11 cellular contexts compared by ENCODE assay signal in the genomic region with DNA sequence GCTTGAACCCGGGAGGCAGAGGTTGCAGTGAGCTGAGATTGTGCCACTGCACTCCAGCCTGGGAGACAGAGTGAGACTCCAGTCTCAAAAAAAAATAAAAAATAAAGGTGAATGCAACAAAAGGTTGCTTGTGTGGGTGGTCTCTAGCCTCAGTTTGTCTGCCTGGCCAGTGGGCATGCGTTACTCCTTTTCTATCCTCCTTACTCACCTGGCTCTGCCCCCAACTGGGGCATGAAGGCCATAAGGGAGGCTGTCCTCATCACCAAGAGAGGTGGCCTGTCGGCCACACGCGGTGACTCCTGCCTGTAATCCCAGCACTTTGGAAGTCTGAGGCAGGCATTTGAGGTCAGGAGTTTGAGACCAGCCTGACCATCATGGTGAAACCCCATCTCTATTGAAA. TPM values are rescaled to one million over a fixed set of nuclear protein-coding genes. Genes with fewer than 3 reads are reported as not detected.
DNase-seq lines count a peak whose midpoint lies in the region; ATAC-seq and TF ChIP-seq lines count a peak whose summit lies in the region.
"Had no signal": no experiment of that assay in that cellular context is flagged by ENCODE, and none has a peak within 500 bp of the region (broad histone marks: within the 10 kb centered on the region; RNA-seq: fewer than 3 reads in every experiment).

No MANE protein-coding gene starts in this region.

- H3K36me3 Mint-ChIP-seq in CD4-positive, alpha-beta T cell (ENCODE audit: low read depth), result peaks cover 23% of the 10 kb centered on the region
- peaks cover 23% of the 10 kb centered on the region for H3K36me3 Mint-ChIP-seq in T-helper 2 cell treated with Interferon-gamma antibody and Interleukin-4, amounts not matched to agents 5 μg/mL and 100 μg/mL, for 36 hours (ENCODE audit: low read depth)

- no peak for TF ChIP-seq CTCF in CD4-positive, alpha-beta T cell (IDR thresholded peaks at IDR 0.05)
- TF ChIP-seq CTCF in fibroblast of lung (conservative IDR thresholded peaks at IDR 0.05 in 1 of 2, IDR thresholded peaks at IDR 0.05 in 1 of 2; ENCODE audit: low read depth in 1 of 2, low read length in 2 of 2), result no peak
- no peak for TF ChIP-seq CTCF in sigmoid colon (IDR thresholded peaks at IDR 0.05)

- H3K27me3 Mint-ChIP-seq in CD4-positive, alpha-beta T cell, result peaks cover 9% of the 10 kb centered on the region
- H3K27me3 Mint-ChIP-seq in T-helper 2 cell treated with Interferon-gamma antibody and Interleukin-4, amounts not matched to agents 5 μg/mL and 100 μg/mL, for 36 hours (ENCODE audit: low read depth), result peaks cover 4% of the 10 kb centered on the region

- H3K4me1 Mint-ChIP-seq in CD4-positive, alpha-beta T cell (ENCODE audit: low read depth), result peaks cover 54% of the 10 kb centered on the region
- H3K4me1 Mint-ChIP-seq in T-helper 2 cell treated with Interferon-gamma antibody and Interleukin-4, amounts not matched to agents 5 μg/mL and 100 μg/mL, for 36 hours (ENCODE audit: low read depth), result peaks cover 41% of the 10 kb centered on the region

- CTCF ChIA-PET in CD4-positive, alpha-beta T cell (lab: Charles Lee), result no interaction called here

- no peak overlapping the region for H2AFZ ChIP-seq in fibroblast of lung (ENCODE audit: low read length)

- TF ChIP-seq POLR2A in sigmoid colon (IDR thresholded peaks at IDR 0.05), result no peak

- POLR2A ChIA-PET in CD4-positive, alpha-beta T cell (lab: Charles Lee), result interaction anchor here (5.7 to 18.2 kb wide), 2 partner anchors 8 to 33 kb away, joined by 327 to 761 read pairs; a partner anchor contains a TSS

- intact Hi-C loops in CD4-positive, alpha-beta T cell (cut with DNase I, micrococcal nuclease), result no loop called here
- intact Hi-C loops in sigmoid colon (cut with DNase I), result loop anchor here (5.0 kb wide), 1 partner anchor 134 kb away; a partner anchor contains a TSS

- peaks cover 27% of the 10 kb centered on the region for H3K79me2 ChIP-seq in fibroblast of lung (ENCODE audit: control insufficient read depth, insufficient read depth, low read length)

- ATAC-seq in CD4-positive, alpha-beta T cell (ENCODE audit: poor library complexity), result no peak

- H4K20me1 ChIP-seq in fibroblast of lung (ENCODE audit: control insufficient read depth, extremely low read depth, insufficient read depth, low read length), result no peaks in the 10 kb centered on the region

- no peak overlapping the region for H3K9ac ChIP-seq in fibroblast of lung (ENCODE audit: insufficient read depth, low read length)

- H3K4me1 ChIP-seq in fibroblast of lung (ENCODE audit: control insufficient read depth, extremely low read depth, insufficient read depth, low read length) (peaks cover 19% of the 10 kb centered on the region), sigmoid colon (peaks cover 0 to 37% (median 30%) of the 10 kb centered on the region in 4 donors)

- TF ChIP-seq EP300 in sigmoid colon (IDR thresholded peaks at IDR 0.05), result no peak

- H3K27ac Mint-ChIP-seq in CD4-positive, alpha-beta T cell, result peak overlapping the region; percentile 100
- peak overlapping the region; percentile 96 for H3K27ac Mint-ChIP-seq in T-helper 2 cell treated with Interferon-gamma antibody and Interleukin-4, amounts not matched to agents 5 μg/mL and 100 μg/mL, for 36 hours

- H3K9me3 Mint-ChIP-seq in CD4-positive, alpha-beta T cell, result peaks cover 2% of the 10 kb centered on the region
- no peaks in the 10 kb centered on the region for H3K9me3 Mint-ChIP-seq in T-helper 2 cell treated with Interferon-gamma antibody and Interleukin-4, amounts not matched to agents 5 μg/mL and 100 μg/mL, for 36 hours

- H3K4me3 ChIP-seq in fibroblast of lung (replicated peaks in 1 of 4; ENCODE audit: control extremely low read depth in 1 of 4, insufficient read depth in 1 of 4, low read depth in 3 of 4, low read length in 4 of 4), result no peak overlapping the region
- H3K4me3 ChIP-seq in sigmoid colon, result no peak overlapping the region

- peak overlapping the region; percentile 15 for H3K4me3 Mint-ChIP-seq in CD4-positive, alpha-beta T cell
- no peak overlapping the region for H3K4me3 Mint-ChIP-seq in T-helper 2 cell treated with Interferon-gamma antibody and Interleukin-4, amounts not matched to agents 5 μg/mL and 100 μg/mL, for 36 hours

- H3K36me3 ChIP-seq in fibroblast of lung (ENCODE audit: control insufficient read depth, insufficient read depth, low read length), result peaks cover 7% of the 10 kb centered on the region
- peaks cover 0 to 8% (median 7%) of the 10 kb centered on the region in 4 donors for H3K36me3 ChIP-seq in sigmoid colon

- DNase-seq in CD4-positive, alpha-beta T cell, result no peak
- DNase-seq in T-helper 2 cell treated with Interferon-gamma antibody and Interleukin-4, amounts not matched to agents 5 μg/mL and 100 μg/mL, for 36 hours (ENCODE audit: low spot score), result no peak
- no peak for DNase-seq in fibroblast of lung (ENCODE audit: low read depth in 2 of 2)
- DNase-seq in sigmoid colon, result no peak
- no peak for DNase-seq in inferior parietal cortex (ENCODE audit: extremely low spot score)
- no peak for DNase-seq in NCI-H1105 (lab: John Stamatoyannopoulos, UW)
- no peak for DNase-seq in NCI-H446 (lab: John Stamatoyannopoulos, UW)
- no peak for DNase-seq in COLO829 (ENCODE audit: low spot score)
- DNase-seq: NCI-H2171 treated with DMSO at 0.1 percent for 48 hours, SHP77 had no signal

- WGBS in sigmoid colon, 2 donors, result 90 to 91% methylated on average over 5 of the region's 5 CpGs

- H3K27ac ChIP-seq in CD4-positive, alpha-beta T cell (ENCODE audit: low read depth, low read length), result no peak overlapping the region
- H3K27ac ChIP-seq in fibroblast of lung (ENCODE audit: insufficient read depth, low read length) (peak overlapping the region; percentile 16), sigmoid colon (peak overlapping the region; percentile 99 to 100 (median 99))

- no peak overlapping the region for H3K4me2 ChIP-seq in fibroblast of lung (ENCODE audit: extremely low read depth, insufficient read depth, low read length)

- H3K27me3 ChIP-seq in CD4-positive, alpha-beta T cell (ENCODE audit: control insufficient read depth, insufficient read depth, low read length), result no peaks in the 10 kb centered on the region
- no peaks in the 10 kb centered on the region for H3K27me3 ChIP-seq in fibroblast of lung (ENCODE audit: control insufficient read depth, insufficient read depth, low read length)
- no peaks in the 10 kb centered on the region for H3K27me3 ChIP-seq in sigmoid colon

- H3K9me3 ChIP-seq in CD4-positive, alpha-beta T cell (ENCODE audit: control insufficient read depth, low read length), result no peaks in the 10 kb centered on the region
- H3K9me3 ChIP-seq in fibroblast of lung (ENCODE audit: control insufficient read depth, insufficient read depth, low read depth, low read length) (no peaks in the 10 kb centered on the region), sigmoid colon (no peaks in the 10 kb centered on the region)

RNA-seq across cellular contexts. Expression of a gene that starts 1.9 kb away (rescaled TPM):
- total RNA-seq in CD4-positive, alpha-beta T cell, result 1,000 to 10,000 TPM; 1,827 to 1,976 TPM
- total RNA-seq in fibroblast of lung (149 and 166 TPM in 2 replicates), sigmoid colon (100 to 1,000 TPM; 163 to 369 (median 230) TPM)
- polyA plus RNA-seq in fibroblast of lung (47.6 and 65.8 TPM in 2 replicates), sigmoid colon (100 to 1,000 TPM; 179 to 221 (median 180) TPM)
- polyA plus RNA-seq in fibroblast of lung (2012), result 92.1 and 103 TPM in 2 replicates
- 15.3 and 34.4 TPM in 2 replicates for polyA minus RNA-seq in fibroblast of lung (ENCODE audit: low replicate concordance)

RNA-seq across cellular contexts. Expression of a gene that starts 9.1 kb away (rescaled TPM):
- total RNA-seq in CD4-positive, alpha-beta T cell, result 10 to 100 TPM; 18.1 to 18.7 TPM
- total RNA-seq in fibroblast of lung, result 0.51 and 0.83 TPM in 2 replicates
- 0.27 and 0.79 TPM in 2 replicates for polyA plus RNA-seq in fibroblast of lung
- 0.23 and 1.1 TPM in 2 replicates for polyA plus RNA-seq in fibroblast of lung (2012)
- 3.5 and 7.5 TPM in 2 replicates for polyA minus RNA-seq in fibroblast of lung (ENCODE audit: low replicate concordance)
- 1 to 10 TPM; 1.4 to 5.8 (median 2.9) TPM for total RNA-seq in sigmoid colon
- 1 to 10 TPM; 1.2 to 4.4 (median 3.4) TPM for polyA plus RNA-seq in sigmoid colon

RNA-seq across cellular contexts. Expression of a gene that starts 39.5 kb away (rescaled TPM):
- 10 to 100 TPM; 40.2 to 47.4 TPM for total RNA-seq in CD4-positive, alpha-beta T cell
- total RNA-seq in fibroblast of lung, result 70.9 and 124 TPM in 2 replicates
- 50.9 and 97.2 TPM in 2 replicates for polyA plus RNA-seq in fibroblast of lung
- 80.5 and 169 TPM in 2 replicates for polyA plus RNA-seq in fibroblast of lung (2012)
- 12.9 and 24.4 TPM in 2 replicates for polyA minus RNA-seq in fibroblast of lung (ENCODE audit: low replicate concordance)
- total RNA-seq in sigmoid colon, result 100 to 1,000 TPM in 3 of 4 donors, 10 to 100 TPM in 1; 89.1 to 144 (median 119) TPM
- 100 to 1,000 TPM; 214 to 285 (median 256) TPM for polyA plus RNA-seq in sigmoid colon

RNA-seq across cellular contexts. Expression of a gene that starts 57.1 kb away (rescaled TPM):
- total RNA-seq in CD4-positive, alpha-beta T cell, result 10 to 100 TPM; 24.4 to 25.9 TPM
- total RNA-seq in fibroblast of lung (63.9 and 78.8 TPM in 2 replicates), sigmoid colon (10 to 100 TPM; 15.0 to 26.0 (median 16.6) TPM)
- polyA plus RNA-seq in fibroblast of lung (17.0 and 25.4 TPM in 2 replicates), sigmoid colon (10 to 100 TPM; 14.4 to 36.9 (median 31.7) TPM)
- polyA plus RNA-seq in fibroblast of lung (2012), result 17.8 and 24.4 TPM in 2 replicates
- 110 and 120 TPM in 2 replicates for polyA minus RNA-seq in fibroblast of lung (ENCODE audit: low replicate concordance)

RNA-seq across cellular contexts. Expression of a gene that starts 57.1 kb away (rescaled TPM):
- not detected for total RNA-seq in CD4-positive, alpha-beta T cell
- total RNA-seq in fibroblast of lung (1.3 and 2.0 TPM in 2 replicates), sigmoid colon (1 to 10 TPM; 1.8 to 8.6 (median 4.5) TPM)
- polyA plus RNA-seq in fibroblast of lung (0.09 and 0.35 TPM in 2 replicates), sigmoid colon (1 to 10 TPM in 1 of 3 donors, not detected in 2; 4.0 TPM)
- 0.52 and 1.6 TPM in 2 replicates for polyA plus RNA-seq in fibroblast of lung (2012)
- not detected in 2 replicates for polyA minus RNA-seq in fibroblast of lung (ENCODE audit: low replicate concordance)
- total RNA-seq: activated CD8-positive, alpha-beta memory T cell treated with anti-CD3 and anti-CD28 coated beads for 36 hours had no signal

Comparison
In these comparisons a context has a peak if more than half of its experiments do, and no peak if none do; other contexts are left out.
1. RNA of a gene that starts 1.9 kb away (total RNA-seq): 1,827 to 1,976 TPM in CD4-positive, alpha-beta T cell; 163 to 369 TPM in sigmoid colon and 149 to 166 TPM in fibroblast of lung; every median in the first group is over 4 times any median in the second.